Comparison of ENCODE assay signal across 22 cellular contexts in the genomic region with DNA sequence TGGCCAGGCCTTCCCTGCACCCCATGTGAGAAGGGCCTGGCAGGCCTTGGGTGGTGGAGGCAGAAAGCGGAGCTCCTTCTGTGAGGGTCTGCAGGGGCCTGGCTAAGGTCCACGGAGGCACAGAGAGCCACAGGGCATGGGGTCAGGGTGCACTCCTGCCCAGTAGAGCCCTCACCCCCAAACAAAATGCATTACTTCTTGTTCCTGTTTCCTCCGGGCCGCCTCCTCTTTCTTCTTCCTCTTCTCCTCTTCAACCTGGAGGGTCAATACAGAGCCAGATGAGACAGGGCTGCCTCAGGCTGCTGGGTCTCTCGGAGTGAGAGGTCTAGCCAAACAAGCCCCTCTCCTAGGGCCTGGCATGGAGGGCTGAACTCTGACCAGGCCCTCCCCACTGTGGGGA. TPM values are rescaled to one million over a fixed set of nuclear protein-coding genes. Genes with fewer than 3 reads are reported as not detected.
A peak's percentile ranks its signal among the peaks of the same experiment; 100 is the strongest.
DNase-seq lines count a peak whose midpoint lies in the region; ATAC-seq and TF ChIP-seq lines count a peak whose summit lies in the region.
"Had no signal": no experiment of that assay in that cellular context is flagged by ENCODE, and none has a peak within 500 bp of the region (broad histone marks: within the 10 kb centered on the region; RNA-seq: fewer than 3 reads in every experiment).

No MANE protein-coding gene starts in this region.

- H3K4me1 ChIP-seq in thyroid gland = peaks cover 46 to 69% of the 10 kb centered on the region in 2 donors
- H3K4me1 ChIP-seq in CD8-positive, alpha-beta memory T cell (ENCODE audit: insufficient read depth, low read length) = no peaks in the 10 kb centered on the region
- H3K4me1 ChIP-seq: colonic mucosa had no signal

- no peaks in the 10 kb centered on the region for H3K9me3 ChIP-seq in T-helper 17 cell (ENCODE audit: control insufficient read depth, low read length, poor library complexity, severe bottlenecking)
- no peaks in the 10 kb centered on the region for H3K9me3 ChIP-seq in thyroid gland
- H3K9me3 ChIP-seq in CD8-positive, alpha-beta memory T cell (ENCODE audit: low read length) = no peaks in the 10 kb centered on the region
- H3K9me3 ChIP-seq: colonic mucosa, psoas muscle had no signal

- WGBS in thyroid gland, 2 donors = 89 to 90% methylated on average over 5 of the region's 5 CpGs

- peaks cover 5 to 8% of the 10 kb centered on the region in 2 donors for H3K36me3 ChIP-seq in thyroid gland
- peaks cover 20% of the 10 kb centered on the region for H3K36me3 ChIP-seq in CD8-positive, alpha-beta memory T cell (ENCODE audit: insufficient read depth, low read length)

- no peaks in the 10 kb centered on the region for H3K27me3 ChIP-seq in layer of hippocampus (ENCODE audit: control insufficient read depth, insufficient read depth, low read length)
- no peaks in the 10 kb centered on the region for H3K27me3 ChIP-seq in thyroid gland
- no peaks in the 10 kb centered on the region for H3K27me3 ChIP-seq in CD8-positive, alpha-beta memory T cell (ENCODE audit: insufficient read depth, low read length, poor library complexity, severe bottlenecking)
- H3K27me3 ChIP-seq: colonic mucosa, foreskin keratinocyte had no signal

- H3K4me3 ChIP-seq in thyroid gland (replicated peaks in 1 of 3) = no peak overlapping the region
- H3K4me3 ChIP-seq in CD8-positive, alpha-beta memory T cell (ENCODE audit: low read length) = no peak overlapping the region
- H3K4me3 ChIP-seq: colonic mucosa, psoas muscle had no signal

- intact Hi-C loops in thyroid gland (cut with DNase I) = no loop called here

- ATAC-seq in activated T-cell treated with anti-CD3 and anti-CD28 coated beads, Interleukin-2, amount 50 U/mL, for 4 hours = no peak
- no peak for ATAC-seq in T-helper 17 cell
- ATAC-seq in HG02870 (IDR thresholded peaks at IDR 0.05; ENCODE audit: unreplicated experiment) = no peak
- ATAC-seq: activated CD4-positive, CD25-positive, alpha-beta regulatory T cell treated with anti-CD3 and anti-CD28 coated beads, Interleukin-2, amount 50 U/mL, for 24 hours; activated CD8-positive, alpha-beta memory T cell treated with anti-CD3 and anti-CD28 coated beads, Interleukin-2, amount 10 ng/mL, durations not matched to agents 7 days and 5 days; foreskin keratinocyte; natural killer cell; psoas muscle; Right ventricle myocardium inferior had no signal

- peak; percentile 10 for DNase-seq in activated T-cell treated with anti-CD3 and anti-CD28 coated beads, Interleukin-2, amount 50 U/mL, for 1 hour
- DNase-seq in activated T-cell treated with anti-CD3 and anti-CD28 coated beads, Interleukin-2, amount 50 U/mL, for 4 hours = no peak
- DNase-seq in T-helper 17 cell (no peak), thyroid gland (no peak), T1000 (lab: John Stamatoyannopoulos, UW) (no peak)
- DNase-seq in CD8-positive, alpha-beta memory T cell = no peak
- DNase-seq: activated CD8-positive, alpha-beta memory T cell treated with anti-CD3 and anti-CD28 coated beads, Interleukin-2, amount 10 ng/mL, durations not matched to agents 7 days and 5 days; colonic mucosa; foreskin keratinocyte; natural killer cell; NCI-H1436; NCI-H2171; stimulated activated CD4-positive, alpha-beta T cell treated with anti-CD3 and anti-CD28 coated beads, Interleukin-12 subunit alpha, Interleukin-12 subunit beta, amount 100 ng/mL, for 4 hours; trophoblast cell had no signal

- POLR2A ChIA-PET in CD8-positive, alpha-beta memory T cell (lab: Charles Lee) = interaction anchor here (1.7 kb wide), 1 partner anchor 10 kb away, joined by 6 read pairs; the partner anchor contains the start of gene NAP1L4

- TF ChIP-seq CTCF in thyroid gland (IDR thresholded peaks at IDR 0.05) = no peak

- no peaks in the 10 kb centered on the region for H3K9me3 Mint-ChIP-seq in activated T-cell treated with anti-CD3 and anti-CD28 coated beads, Interleukin-2, amount 50 U/mL, for 4 hours
- H3K9me3 Mint-ChIP-seq in CD8-positive, alpha-beta memory T cell = no peaks in the 10 kb centered on the region
- H3K9me3 Mint-ChIP-seq: CD4-positive, alpha-beta T cell; memory B cell; natural killer cell; T-helper 1 cell treated with Interleukin-12 subunit alpha and Interleukin-12 subunit beta and Interleukin-4 antibody, amounts not matched to agents 30 μg/mL and 1 μg/mL, for 36 hours had no signal

- H3K27me3 Mint-ChIP-seq in activated T-cell treated with anti-CD3 and anti-CD28 coated beads, Interleukin-2, amount 50 U/mL, for 4 hours (ENCODE audit: low read depth) = no peaks in the 10 kb centered on the region
- H3K27me3 Mint-ChIP-seq in T-helper 17 cell = no peaks in the 10 kb centered on the region
- no peaks in the 10 kb centered on the region for H3K27me3 Mint-ChIP-seq in CD8-positive, alpha-beta memory T cell
- H3K27me3 Mint-ChIP-seq: activated CD8-positive, alpha-beta memory T cell treated with anti-CD3 and anti-CD28 coated beads, Interleukin-2, amount 10 ng/mL, durations not matched to agents 7 days and 5 days; CD4-positive, alpha-beta T cell; memory B cell had no signal

- CTCF ChIA-PET in CD8-positive, alpha-beta memory T cell (lab: Charles Lee) = interaction anchor here (1.8 kb wide), 1 partner anchor 11 kb away, joined by 5 read pairs; the partner anchor contains the start of gene NAP1L4

- H3K4me1 Mint-ChIP-seq in activated T-cell treated with anti-CD3 and anti-CD28 coated beads, Interleukin-2, amount 50 U/mL, for 4 hours (ENCODE audit: low read depth) = peaks cover 2% of the 10 kb centered on the region
- H3K4me1 Mint-ChIP-seq in T-helper 17 cell = peaks cover 6% of the 10 kb centered on the region
- peaks cover 0 to 37% (median 14%) of the 10 kb centered on the region in 3 donors for H3K4me1 Mint-ChIP-seq in CD8-positive, alpha-beta memory T cell
- H3K4me1 Mint-ChIP-seq: natural killer cell had no signal

- no peak for TF ChIP-seq POLR2A in thyroid gland (IDR thresholded peaks at IDR 0.05)

- peaks cover 40% of the 10 kb centered on the region for H3K36me3 Mint-ChIP-seq in activated T-cell treated with anti-CD3 and anti-CD28 coated beads, Interleukin-2, amount 50 U/mL, for 4 hours (ENCODE audit: insufficient read depth)
- H3K36me3 Mint-ChIP-seq in T-helper 17 cell (ENCODE audit: low read depth) = peaks cover 13% of the 10 kb centered on the region
- peaks cover 4 to 69% (median 20%) of the 10 kb centered on the region in 3 donors for H3K36me3 Mint-ChIP-seq in CD8-positive, alpha-beta memory T cell
- H3K36me3 Mint-ChIP-seq: natural killer cell had no signal

- peak overlapping the region; percentile 99 for H3K27ac ChIP-seq in layer of hippocampus (ENCODE audit: low read depth, low read length)
- H3K27ac ChIP-seq in thyroid gland = peak overlapping the region; percentile 92 to 98 (median 94)
- H3K27ac ChIP-seq in CD8-positive, alpha-beta memory T cell (ENCODE audit: low read depth, low read length) = no peak overlapping the region
- H3K27ac ChIP-seq: colonic mucosa, foreskin keratinocyte, psoas muscle had no signal

- H3K4me3 Mint-ChIP-seq in activated T-cell treated with anti-CD3 and anti-CD28 coated beads, Interleukin-2, amount 50 U/mL, for 4 hours = no peak overlapping the region
- no peak overlapping the region for H3K4me3 Mint-ChIP-seq in T-helper 17 cell
- no peak overlapping the region for H3K4me3 Mint-ChIP-seq in CD8-positive, alpha-beta memory T cell
- H3K4me3 Mint-ChIP-seq: activated CD8-positive, alpha-beta memory T cell treated with anti-CD3 and anti-CD28 coated beads, Interleukin-2, amount 10 ng/mL, durations not matched to agents 7 days and 5 days; CD4-positive, alpha-beta T cell; memory B cell; natural killer cell; T-helper 1 cell treated with Interleukin-12 subunit alpha and Interleukin-12 subunit beta and Interleukin-4 antibody, amounts not matched to agents 30 μg/mL and 1 μg/mL, for 36 hours had no signal

- peak overlapping the region; percentile 70 for H3K27ac Mint-ChIP-seq in T-helper 17 cell
- H3K27ac Mint-ChIP-seq in CD8-positive, alpha-beta memory T cell = no peak overlapping the region
- H3K27ac Mint-ChIP-seq: CD4-positive, alpha-beta T cell; memory B cell had no signal

RNA-seq across cellular contexts. Expression of gene NAP1L4, which starts 10.2 kb away (rescaled TPM):
- 100 to 1,000 TPM; 194 to 201 (median 199) TPM for total RNA-seq in activated T-cell treated with anti-CD3 and anti-CD28 coated beads, Interleukin-2, amount 50 U/mL, for 4 hours
- 100 to 1,000 TPM; 229 to 275 TPM for total RNA-seq in T-helper 17 cell
- total RNA-seq in thyroid gland = 100 to 1,000 TPM; 104 to 117 (median 108) TPM
- 100 to 1,000 TPM; 273 to 280 TPM for total RNA-seq in CD8-positive, alpha-beta memory T cell
- 163 TPM for polyA plus RNA-seq in CD8-positive, alpha-beta memory T cell

RNA-seq across cellular contexts. Expression of gene CARS1, which starts 54.9 kb away (rescaled TPM):
- 100 to 1,000 TPM in 1 of 3 donors, 10 to 100 TPM in 2; 72.4 to 110 (median 88.1) TPM for total RNA-seq in activated T-cell treated with anti-CD3 and anti-CD28 coated beads, Interleukin-2, amount 50 U/mL, for 4 hours
- 10 to 100 TPM; 41.4 to 52.0 TPM for total RNA-seq in T-helper 17 cell
- total RNA-seq in thyroid gland = 10 to 100 TPM; 36.7 to 56.2 (median 50.1) TPM
- 10 to 100 TPM; 81.2 to 83.3 TPM for total RNA-seq in CD8-positive, alpha-beta memory T cell
- polyA plus RNA-seq in CD8-positive, alpha-beta memory T cell = 43.4 TPM
